Comparison of ENCODE assay signal across 15 cellular contexts in genomic region chr13:97548736-97549135, GRCh38.
A peak's percentile ranks its signal among the peaks of the same experiment; 100 is the strongest.
DNase-seq lines count a peak whose midpoint lies in the region; ATAC-seq and TF ChIP-seq lines count a peak whose summit lies in the region.
"Had no signal": no experiment of that assay in that cellular context is flagged by ENCODE, and none has a peak within 500 bp of the region (broad histone marks: within the 10 kb centered on the region; RNA-seq: fewer than 3 reads in every experiment).

No MANE protein-coding gene starts in this region.

- no peak for TF ChIP-seq RAD21 in IMR-90 (IDR thresholded peaks at IDR 0.05; ENCODE audit: low read length)

- no peak overlapping the region for H2AK9ac ChIP-seq in IMR-90 (replicated peaks; ENCODE audit: low read depth, low read length, poor library complexity)

- DNase-seq in IMR-90 (peak; percentile 24), SK-N-DZ (ENCODE audit: low spot score) (peak; percentile 84), suprapubic skin (ENCODE audit: low spot score in 2 of 2) (no peak), NCI-H524 (lab: John Stamatoyannopoulos, UW) (no peak), Ammon's horn (ENCODE audit: low spot score) (no peak)
- DNase-seq: Caco-2; CD8-positive, alpha-beta memory T cell; DND-41; GDM1 had no signal

- H3K79me1 ChIP-seq in IMR-90 (ENCODE audit: low read depth in 1 of 2, low read length in 2 of 2), result no peaks in the 10 kb centered on the region

- dilution Hi-C loops in IMR-90 (cut with HindIII; ENCODE audit: low sequenced_read_pairs, unreplicated experiment), result no loop called here

- H3K4ac ChIP-seq in IMR-90 (ENCODE audit: low read depth, low read length), result peak overlapping the region; percentile 2; the same call in 1 of the 2 replicates

- TF ChIP-seq CTCF in IMR-90 (conservative IDR thresholded peaks at IDR 0.05; ENCODE audit: low read depth, low read length), result no peak
- TF ChIP-seq CTCF in suprapubic skin (IDR thresholded peaks at IDR 0.05), result no peak

- peak overlapping the region; percentile 64; the same call in 1 of the 2 replicates for H4K5ac ChIP-seq in IMR-90 (ENCODE audit: low read depth, low read length)

- H2BK20ac ChIP-seq in IMR-90 (ENCODE audit: low read depth, low read length), result 0 out of 2 replicates have a peak overlapping the region, but pooled peaks have one; percentile 49

- H3K9ac ChIP-seq in IMR-90 (ENCODE audit: low read depth, low read length), result no peak overlapping the region
- H3K9ac ChIP-seq: BLaER1 had no signal

- H4K8ac ChIP-seq in IMR-90 (ENCODE audit: low read depth in 2 of 2, low read length in 2 of 2), result peak overlapping the region in 1 of 2 experiments; percentile 18; a peak in 1 of 4 replicates

- H3K27ac ChIP-seq in IMR-90 (ENCODE audit: insufficient read depth, low read length) (peak overlapping the region; percentile 39; the same call in 1 of the 2 replicates), suprapubic skin (peak overlapping the region; percentile 54)
- H3K27ac ChIP-seq: A549, BLaER1, HL-60 had no signal

- WGBS in IMR-90 (ENCODE audit: extremely low coverage in 2 of 2, insufficient read length in 1 of 2), 2 experiments, result no CpG with 5 or more reads among the region's 4 CpGs
- WGBS in suprapubic skin, result 48% methylated on average over 4 of the region's 4 CpGs

- H2BK120ac ChIP-seq in IMR-90 (ENCODE audit: low read depth, low read length), result 0 out of 2 replicates have a peak overlapping the region, but pooled peaks have one; percentile 21

- ATAC-seq in IMR-90 (ENCODE audit: low read depth), result peak; percentile 62
- ATAC-seq in GM19351 (IDR thresholded peaks at IDR 0.05; ENCODE audit: unreplicated experiment), result no peak
- ATAC-seq: A549, HCT116 had no signal

- H3K36me3 ChIP-seq in IMR-90 (ENCODE audit: control insufficient read depth, insufficient read depth, low read length), result no peaks in the 10 kb centered on the region
- H3K36me3 ChIP-seq in neuron (ENCODE audit: insufficient read depth, low read length), result no peaks in the 10 kb centered on the region
- H3K36me3 ChIP-seq in suprapubic skin, result no peaks in the 10 kb centered on the region
- H3K36me3 ChIP-seq: BLaER1 had no signal

- no peak for TF ChIP-seq POLR2A in IMR-90 (IDR thresholded peaks at IDR 0.05; ENCODE audit: low read depth, low read length)
- TF ChIP-seq POLR2A in suprapubic skin (IDR thresholded peaks at IDR 0.05), result no peak

- H4K20me1 ChIP-seq in IMR-90 (ENCODE audit: insufficient read depth, low read length), result no peaks in the 10 kb centered on the region
- H4K20me1 ChIP-seq: BLaER1 had no signal

- BruUV-seq in IMR-90 (replicated peaks; lab: Mats Ljungman, UMichigan), result no TSS peak

- H3K18ac ChIP-seq in IMR-90 (ENCODE audit: low read depth, low read length), result peak overlapping the region; percentile 70

- no peaks in the 10 kb centered on the region; the same call in 1 of the 2 replicates for H3K27me3 ChIP-seq in IMR-90 (ENCODE audit: control insufficient read depth, insufficient read depth, low read length)
- H3K27me3 ChIP-seq in neuron (ENCODE audit: insufficient read depth, low read length), result no peaks in the 10 kb centered on the region
- H3K27me3 ChIP-seq in suprapubic skin, result no peaks in the 10 kb centered on the region
- H3K27me3 ChIP-seq: BLaER1 had no signal

- no peak overlapping the region for H3K4me3 ChIP-seq in IMR-90 (ENCODE audit: insufficient read depth, low read depth, low read length)
- no peak overlapping the region for H3K4me3 ChIP-seq in neuron (ENCODE audit: low read length)
- no peak overlapping the region for H3K4me3 ChIP-seq in suprapubic skin
- H3K4me3 ChIP-seq: A549, BLaER1 had no signal

- no peak overlapping the region for H3K23ac ChIP-seq in IMR-90 (ENCODE audit: low read depth, low read length)

- H2AK5ac ChIP-seq in IMR-90 (ENCODE audit: low read depth, low read length), result 0 out of 2 replicates have a peak overlapping the region, but pooled peaks have one; percentile 15

- in situ Hi-C loops in IMR-90 (cut with MboI; ENCODE audit: low sequenced_read_pairs), result no loop called here

- CTCF ChIA-PET in IMR-90 (lab: Yijun Ruan, JAX), result no interaction called here

- H3K4me1 ChIP-seq in IMR-90 (ENCODE audit: control insufficient read depth, insufficient read depth, low read length) (peaks cover 20% of the 10 kb centered on the region), neuron (ENCODE audit: insufficient read depth, low read length) (peaks cover 14% of the 10 kb centered on the region), suprapubic skin (no peaks in the 10 kb centered on the region)
- H3K4me1 ChIP-seq: A549, BLaER1, Caco-2 had no signal

- intact Hi-C loops in IMR-90 (cut with micrococcal nuclease), result loop anchor here (10.0 kb wide), 1 partner anchor 114 kb away; the partner anchor contains the start of gene RAP2A

- H2BK5ac ChIP-seq in IMR-90 (ENCODE audit: low read depth, low read length, poor library complexity, severe bottlenecking), result no peak overlapping the region

- H4K91ac ChIP-seq in IMR-90 (ENCODE audit: insufficient read depth, low read depth, low read length), result peak overlapping the region; percentile 4; the same call in 1 of the 2 replicates

- H3K14ac ChIP-seq in IMR-90 (replicated peaks; ENCODE audit: low read depth, low read length), result no peak overlapping the region

- peaks cover 4% of the 10 kb centered on the region; the same call in 1 of the 2 replicates for H3K9me1 ChIP-seq in IMR-90 (ENCODE audit: insufficient read depth, low read length)

- POLR2A ChIA-PET in IMR-90 (lab: Charles Lee; ENCODE audit: unreplicated experiment), result no interaction called here

- H3K4me2 ChIP-seq in IMR-90 (ENCODE audit: low read depth, low read length), result no peak overlapping the region; the same call in 1 of the 2 replicates
- H3K4me2 ChIP-seq: A549, BLaER1 had no signal

- TF ChIP-seq EP300 in suprapubic skin (IDR thresholded peaks at IDR 0.05), result no peak

- no peak overlapping the region; the same call in 2 of the 3 replicates for H2BK15ac ChIP-seq in IMR-90 (ENCODE audit: low read depth, low read length)

- H3K9me3 ChIP-seq in IMR-90 (ENCODE audit: control insufficient read depth, insufficient read depth, low read length), result no peaks in the 10 kb centered on the region
- H3K9me3 ChIP-seq in neuron (ENCODE audit: low read length), result no peaks in the 10 kb centered on the region
- H3K9me3 ChIP-seq in suprapubic skin, result no peaks in the 10 kb centered on the region
- H3K9me3 ChIP-seq: A549, Caco-2 had no signal

- no peak overlapping the region for H3K56ac ChIP-seq in IMR-90 (ENCODE audit: extremely low read depth, insufficient read depth, low read length)

- H2AFZ ChIP-seq in IMR-90 (replicated peaks; ENCODE audit: low read length, poor library complexity), result no peak overlapping the region
- H2AFZ ChIP-seq in neuron (ENCODE audit: low read depth, low read length), result peak overlapping the region; percentile 24

TF ChIP-seq in IMR-90, 13 proteins besides CTCF, POLR2A, EP300 and RAD21:
- no peak for TF ChIP-seq ELK1 (IDR thresholded peaks at IDR 0.05; ENCODE audit: borderline replicate concordance, low read depth, low read length)
- no peak for TF ChIP-seq CHD1 (IDR thresholded peaks at IDR 0.05; ENCODE audit: low read depth, low read length)
- TF ChIP-seq MXI1 (IDR thresholded peaks at IDR 0.05; ENCODE audit: borderline replicate concordance, low read depth, low read length), result no peak
- TF ChIP-seq MAFK (IDR thresholded peaks at IDR 0.05; ENCODE audit: low read depth, low read length), result no peak
- no peak for TF ChIP-seq FOS (IDR thresholded peaks at IDR 0.05; ENCODE audit: low read depth, low read length)
- no peak for TF ChIP-seq SMC3 (IDR thresholded peaks at IDR 0.05; ENCODE audit: low read depth, low read length)
- TF ChIP-seq RFX5 (IDR thresholded peaks at IDR 0.05; ENCODE audit: low read depth, low read length), result no peak
- TF ChIP-seq, protein P1, sequence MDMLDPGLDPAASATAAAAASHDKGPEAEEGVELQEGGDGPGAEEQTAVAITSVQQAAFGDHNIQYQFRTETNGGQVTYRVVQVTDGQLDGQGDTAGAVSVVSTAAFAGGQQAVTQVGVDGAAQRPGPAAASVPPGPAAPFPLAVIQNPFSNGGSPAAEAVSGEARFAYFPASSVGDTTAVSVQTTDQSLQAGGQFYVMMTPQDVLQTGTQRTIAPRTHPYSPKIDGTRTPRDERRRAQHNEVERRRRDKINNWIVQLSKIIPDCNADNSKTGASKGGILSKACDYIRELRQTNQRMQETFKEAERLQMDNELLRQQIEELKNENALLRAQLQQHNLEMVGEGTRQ (IDR thresholded peaks at IDR 0.05; ENCODE audit: low read depth, low read length), result no peak
- TF ChIP-seq RCOR1 (IDR thresholded peaks at IDR 0.05; ENCODE audit: insufficient replicate concordance, low read length), result no peak
- no peak for TF ChIP-seq NFE2L2 (IDR thresholded peaks at IDR 0.05; ENCODE audit: low read depth, low read length)
- no peak for TF ChIP-seq MAZ (IDR thresholded peaks at IDR 0.05; ENCODE audit: borderline replicate concordance, low read depth, low read length)
- no peak for TF ChIP-seq BHLHE40 (IDR thresholded peaks at IDR 0.05; ENCODE audit: low read depth, low read length)
- TF ChIP-seq CEBPB (IDR thresholded peaks at IDR 0.05; ENCODE audit: low read depth, low read length), result no peak

Comparison
In these comparisons a context has a peak if more than half of its experiments do, and no peak if none do; other contexts are left out.
1. DNase-seq: peak in IMR-90 (single experiment) and SK-N-DZ (single experiment); none in suprapubic skin (0 of 2), NCI-H524 (0 of 2) and Ammon's horn (single experiment).